Comparison of ENCODE assay signal across 34 cellular contexts in the genomic region with DNA sequence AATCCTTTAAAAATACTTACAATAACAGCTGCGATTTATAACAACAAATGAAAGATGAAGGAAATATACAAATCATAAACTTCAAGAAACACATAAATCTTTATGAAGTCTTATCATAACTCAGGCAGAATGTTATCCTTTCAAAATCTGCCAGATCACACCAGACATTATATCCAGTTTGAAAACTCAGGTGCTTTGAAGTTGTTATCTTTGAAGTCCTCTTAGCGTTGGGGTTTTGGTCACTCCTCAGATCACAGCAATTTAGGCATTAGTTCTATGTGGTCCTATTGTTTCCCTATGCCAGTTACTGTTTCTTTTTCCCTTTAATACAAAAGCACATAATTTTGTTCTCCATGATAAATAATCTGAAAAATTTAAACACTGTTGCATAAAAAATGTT.
"Had no signal": no experiment of that assay in that cellular context is flagged by ENCODE, and none has a peak within 500 bp of the region (broad histone marks: within the 10 kb centered on the region; RNA-seq: fewer than 3 reads in every experiment).

No MANE protein-coding gene starts in this region.

- H3K4me1 ChIP-seq: adrenal gland, ascending aorta, body of pancreas, breast epithelium had no signal

- H3K4me3 ChIP-seq: adrenal gland, ascending aorta, body of pancreas, breast epithelium, cardiac muscle cell had no signal

- ATAC-seq: activated naive CD4-positive, alpha-beta T cell treated with anti-CD3 and anti-CD28 coated beads, Interleukin-2, amount 50 U/mL, for 72 hours; activated naive CD8-positive, alpha-beta T cell treated with anti-CD3 and anti-CD28 coated beads, Interleukin-2, amount 50 U/mL, for 24 hours; activated T-cell treated with anti-CD3 and anti-CD28 coated beads, Interleukin-2, amount 50 U/mL, for 4 hours; activated T-cell treated with anti-CD3 and anti-CD28 coated beads, Interleukin-2, amount 50 U/mL, for 72 hours; activated T-helper 17 cell treated with anti-CD3 and anti-CD28 coated beads, Interleukin-2, amount 50 U/mL, for 72 hours; body of pancreas had no signal

- H3K27me3 ChIP-seq: adrenal gland, ascending aorta, body of pancreas, brain microvascular endothelial cell, breast epithelium, cardiac muscle cell had no signal

- H3K36me3 ChIP-seq: adrenal gland, ascending aorta, brain microvascular endothelial cell, breast epithelium, cardiac muscle cell had no signal

- H3K9me3 ChIP-seq: adrenal gland, ascending aorta, body of pancreas, breast epithelium had no signal

- H3K27ac ChIP-seq: adrenal gland, ascending aorta, body of pancreas, brain microvascular endothelial cell, breast epithelium, cardiac muscle cell had no signal

- FAIRE-seq: astrocyte, bronchial epithelial cell had no signal

- DNase-seq: activated effector memory CD4-positive, alpha-beta T cell treated with anti-CD3 and anti-CD28 coated beads, Interleukin-2, amount 50 U/mL, for 16 hours; activated effector memory CD4-positive, alpha-beta T cell treated with Interleukin-2 at 50 U/mL for 16 hours; activated gamma-delta T cell; activated gamma-delta T cell treated with Interleukin-2 at 50 U/mL for 16 hours; activated naive CD4-positive, alpha-beta T cell; activated naive CD4-positive, alpha-beta T cell treated with anti-CD3 and anti-CD28 coated beads for 36 hours; activated naive CD4-positive, alpha-beta T cell treated with anti-CD3 and anti-CD28 coated beads, Interleukin-2, amount 10 ng/mL, durations not matched to agents 7 days and 5 days; activated naive CD4-positive, alpha-beta T cell treated with anti-CD3 and anti-CD28 coated beads, Interleukin-2, amount 50 U/mL, for 16 hours; activated naive CD4-positive, alpha-beta T cell treated with Interleukin-2 at 50 U/mL for 16 hours; activated naive CD8-positive, alpha-beta T cell treated with anti-CD3 and anti-CD28 coated beads for 36 hours; activated naive CD8-positive, alpha-beta T cell treated with anti-CD3 and anti-CD28 coated beads, Interleukin-2, amount 10 ng/mL, durations not matched to agents 7 days and 5 days; activated naive CD8-positive, alpha-beta T cell treated with anti-CD3 and anti-CD28 coated beads, Interleukin-2, amount 50 U/mL, for 24 hours; activated T-cell treated with anti-CD3 and anti-CD28 coated beads, Interleukin-2, amount 50 U/mL, for 1 hour; activated T-cell treated with anti-CD3 and anti-CD28 coated beads, Interleukin-2, amount 50 U/mL, for 24 hours; activated T-cell treated with anti-CD3 and anti-CD28 coated beads, Interleukin-2, amount 50 U/mL, for 4 hours; activated T-cell treated with anti-CD3 and anti-CD28 coated beads, Interleukin-2, amount 50 U/mL, for 48 hours; activated T-cell treated with anti-CD3 and anti-CD28 coated beads, Interleukin-2, amount 50 U/mL, for 72 hours; adrenal gland; amniotic stem cell; amygdala; anterior cingulate cortex; aorta; body of pancreas; brain microvascular endothelial cell; caudate nucleus; central memory CD4-positive, alpha-beta T cell; cerebellar nuclear complex had no signal
